1 cellular context compared by ENCODE assay signal in genomic region chr18:48364146-48364545, GRCh38.
TF ChIP-seq lines count a peak whose summit lies in the region.

No MANE protein-coding gene starts in this region.

TF ChIP-seq in H1, 55 proteins besides CTCF, POLR2A, EP300 and RAD21:
- TF ChIP-seq NANOG (IDR thresholded peaks at IDR 0.05; ENCODE audit: insufficient read depth, low read depth, low read length, poor library complexity, severe bottlenecking) = no peak
